9 cellular contexts compared by ENCODE assay signal in genomic region chr3:46960081-46960701, GRCh38. TPM values are rescaled to one million over a fixed set of nuclear protein-coding genes. Genes with fewer than 3 reads are reported as not detected.
DNase-seq lines count a peak whose midpoint lies in the region; ATAC-seq, FAIRE-seq and TF ChIP-seq lines count a peak whose summit lies in the region.
"Had no signal": no experiment of that assay in that cellular context is flagged by ENCODE, and none has a peak within 500 bp of the region (broad histone marks: within the 10 kb centered on the region; RNA-seq: fewer than 3 reads in every experiment).

No MANE protein-coding gene starts in this region.

- H3K9me3 ChIP-seq in heart right ventricle, result no peaks in the 10 kb centered on the region

- DNase-seq in DMS 273 (lab: John Stamatoyannopoulos, UW; ENCODE audit: unreplicated experiment) (peak; percentile 38), DMS 273 treated with DMSO at 0.1 percent for 48 hours (lab: John Stamatoyannopoulos, UW) (no peak), heart right ventricle (no peak), frontal cortex (ENCODE audit: low spot score in 2 of 2) (no peak), NCI-H748 (lab: John Stamatoyannopoulos, UW; ENCODE audit: unreplicated experiment) (no peak)
- no peak for DNase-seq in activated naive CD4-positive, alpha-beta T cell treated with anti-CD3 and anti-CD28 coated beads, Interleukin-2, amount 50 U/mL, for 72 hours (ENCODE audit: low spot score in 2 of 2)
- no peak for DNase-seq in stimulated activated naive CD4-positive, alpha-beta T cell treated with Interleukin-2 at 50 U/mL for 16 hours (lab: John Stamatoyannopoulos, UW)

- FAIRE-seq in frontal cortex (lab: Jason Lieb, UNC), result no peak

- H3K9me3 Mint-ChIP-seq in activated naive CD4-positive, alpha-beta T cell treated with anti-CD3 and anti-CD28 coated beads, Interleukin-2, amount 50 U/mL, for 72 hours, result no peaks in the 10 kb centered on the region
- H3K9me3 Mint-ChIP-seq in stimulated activated naive CD8-positive, alpha-beta T cell treated with anti-CD3 and anti-CD28 coated beads, Interleukin-15, Interleukin-2, amounts not matched to agents 100 ng/mL and 50 ng/mL, for 24 hours, result no peaks in the 10 kb centered on the region

- peak; percentile 20 to 59 for ATAC-seq in activated naive CD4-positive, alpha-beta T cell treated with anti-CD3 and anti-CD28 coated beads, Interleukin-2, amount 50 U/mL, for 72 hours
- ATAC-seq in heart right ventricle, result peak; percentile 52 to 86 (median 70)

- WGBS in heart right ventricle, 2 donors, result 20 to 35% methylated on average over 4 of the region's 4 CpGs

- H3K27ac ChIP-seq in heart right ventricle, result peak overlapping the region; percentile 43 to 74 (median 65)
- H3K27ac ChIP-seq: 22Rv1 had no signal

- peak overlapping the region; percentile 76 for H3K4me3 Mint-ChIP-seq in stimulated activated naive CD8-positive, alpha-beta T cell treated with anti-CD3 and anti-CD28 coated beads, Interleukin-15, Interleukin-2, amounts not matched to agents 100 ng/mL and 50 ng/mL, for 24 hours

- H3K4me3 ChIP-seq in heart right ventricle, result peak overlapping the region in 1 of 10 donors; percentile 3

- intact Hi-C loops in heart right ventricle (cut with DNase I), result no loop called here

- H3K27me3 Mint-ChIP-seq in stimulated activated naive CD8-positive, alpha-beta T cell treated with anti-CD3 and anti-CD28 coated beads, Interleukin-15, Interleukin-2, amounts not matched to agents 100 ng/mL and 50 ng/mL, for 24 hours, result no peaks in the 10 kb centered on the region

- H3K4me1 ChIP-seq in heart right ventricle, result peaks cover 24 to 74% (median 64%) of the 10 kb centered on the region in 9 donors

- no peaks in the 10 kb centered on the region for H3K27me3 ChIP-seq in heart right ventricle

- peaks cover 4 to 15% of the 10 kb centered on the region in 2 donors for H3K36me3 Mint-ChIP-seq in activated naive CD4-positive, alpha-beta T cell treated with anti-CD3 and anti-CD28 coated beads, Interleukin-2, amount 50 U/mL, for 72 hours
- peaks cover 43% of the 10 kb centered on the region for H3K36me3 Mint-ChIP-seq in stimulated activated naive CD8-positive, alpha-beta T cell treated with anti-CD3 and anti-CD28 coated beads, Interleukin-15, Interleukin-2, amounts not matched to agents 100 ng/mL and 50 ng/mL, for 24 hours (ENCODE audit: low read depth)

- peaks cover 89% of the 10 kb centered on the region for H3K4me1 Mint-ChIP-seq in stimulated activated naive CD8-positive, alpha-beta T cell treated with anti-CD3 and anti-CD28 coated beads, Interleukin-15, Interleukin-2, amounts not matched to agents 100 ng/mL and 50 ng/mL, for 24 hours (ENCODE audit: low read depth)

- peaks cover 0 to 8% (median 0%) of the 10 kb centered on the region in 9 donors for H3K36me3 ChIP-seq in heart right ventricle

- no peak for TF ChIP-seq CTCF in heart right ventricle (IDR thresholded peaks at IDR 0.05)

- H3K27ac Mint-ChIP-seq in activated naive CD4-positive, alpha-beta T cell treated with anti-CD3 and anti-CD28 coated beads, Interleukin-2, amount 50 U/mL, for 72 hours, result peak overlapping the region; percentile 89 to 93
- H3K27ac Mint-ChIP-seq in stimulated activated naive CD8-positive, alpha-beta T cell treated with anti-CD3 and anti-CD28 coated beads, Interleukin-15, Interleukin-2, amounts not matched to agents 100 ng/mL and 50 ng/mL, for 24 hours, result peak overlapping the region; percentile 95

RNA-seq across cellular contexts. Expression of gene CCDC12, which starts 16.4 kb away (rescaled TPM):
- total RNA-seq in activated naive CD4-positive, alpha-beta T cell treated with anti-CD3 and anti-CD28 coated beads, Interleukin-2, amount 50 U/mL, for 72 hours, result 10 to 100 TPM; 49.3 to 55.2 TPM
- total RNA-seq in heart right ventricle (10 to 100 TPM; 28.8 to 39.9 (median 33.3) TPM), frontal cortex (25.3 TPM)
- 100 to 1,000 TPM in 1 of 2 donors, 10 to 100 TPM in 1; 86.1 to 137 TPM for polyA plus RNA-seq in heart right ventricle

RNA-seq across cellular contexts. Expression of gene NBEAL2, which starts 19.3 kb away (rescaled TPM):
- total RNA-seq in activated naive CD4-positive, alpha-beta T cell treated with anti-CD3 and anti-CD28 coated beads, Interleukin-2, amount 50 U/mL, for 72 hours, result 100 to 1,000 TPM in 1 of 2 donors, 10 to 100 TPM in 1; 75.7 to 122 TPM
- total RNA-seq in heart right ventricle (10 to 100 TPM in 7 of 10 donors, 1 to 10 TPM in 3; 7.6 to 23.1 (median 10.8) TPM), frontal cortex (4.9 TPM)
- polyA plus RNA-seq in heart right ventricle, result 10 to 100 TPM; 44.0 to 51.1 TPM
